In the genomic region with DNA sequence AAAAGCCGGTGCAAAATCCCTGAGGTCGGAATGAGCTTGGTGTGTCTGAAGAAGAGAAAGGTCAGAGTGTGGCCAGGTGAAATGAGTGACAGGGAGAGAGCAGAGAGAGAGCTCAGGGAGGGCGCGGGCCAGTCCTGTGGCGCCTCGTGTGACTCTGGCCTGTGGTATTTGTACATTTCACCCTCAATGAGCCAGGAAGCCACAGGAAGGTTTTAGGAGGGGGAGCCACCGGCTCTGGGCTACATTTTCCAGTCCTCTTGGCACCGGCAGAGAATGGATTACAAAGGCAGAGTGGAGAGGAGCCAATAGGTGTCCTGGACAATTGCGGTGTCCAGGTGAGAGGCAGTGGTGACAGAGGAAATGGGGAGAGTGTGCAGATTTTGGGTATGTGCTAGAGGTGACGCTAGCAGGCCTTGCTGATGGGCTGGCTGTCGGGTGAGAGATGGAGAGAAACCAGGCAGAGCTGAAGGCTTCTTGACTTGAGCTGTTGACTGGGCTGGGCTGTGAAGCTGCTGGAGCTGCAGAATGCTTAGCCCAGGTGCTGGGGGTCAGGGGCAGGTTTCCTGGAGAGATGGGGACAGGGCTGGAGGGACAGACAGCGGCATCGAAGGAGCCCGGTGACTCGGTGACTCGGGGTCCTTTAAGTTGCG, we compare ENCODE assay signal across 16 cellular contexts. TPM values are rescaled to one million over a fixed set of nuclear protein-coding genes. Genes with fewer than 3 reads are reported as not detected.
DNase-seq lines count a peak whose midpoint lies in the region; ATAC-seq and TF ChIP-seq lines count a peak whose summit lies in the region.
"Had no signal": no experiment of that assay in that cellular context is flagged by ENCODE, and none has a peak within 500 bp of the region (broad histone marks: within the 10 kb centered on the region; RNA-seq: fewer than 3 reads in every experiment).

No MANE protein-coding gene starts in this region.

- no peaks in the 10 kb centered on the region for H3K27me3 ChIP-seq in IMR-90 (ENCODE audit: control insufficient read depth, insufficient read depth, low read length)
- no peaks in the 10 kb centered on the region for H3K27me3 ChIP-seq in mammary epithelial cell (ENCODE audit: insufficient read depth, low read length)
- H3K27me3 ChIP-seq: BE2C had no signal

- POLR2A ChIA-PET in IMR-90 (lab: Charles Lee; ENCODE audit: unreplicated experiment): no interaction called here

- no peak overlapping the region for H3K4me3 ChIP-seq in AG10803 (ENCODE audit: low read length)
- H3K4me3 ChIP-seq in IMR-90 (ENCODE audit: insufficient read depth, low read depth, low read length): no peak overlapping the region
- H3K4me3 ChIP-seq in mammary epithelial cell (replicated peaks in 1 of 3; ENCODE audit: insufficient read depth in 1 of 3, low read depth in 2 of 3, low read length in 3 of 3): no peak overlapping the region
- H3K4me3 ChIP-seq: coronary artery had no signal

- H3K4ac ChIP-seq in IMR-90 (ENCODE audit: low read depth, low read length): peak overlapping the region; percentile 84

- intact Hi-C loops in IMR-90 (cut with micrococcal nuclease) (no loop called here), mammary epithelial cell (cut with micrococcal nuclease) (no loop called here)

- peak overlapping the region; percentile 69; the same call in 1 of the 2 replicates for H3K23ac ChIP-seq in IMR-90 (ENCODE audit: low read depth, low read length)

- 34% methylated on average over 8 of the region's 17 CpGs; no CpG with 5 or more reads in 1 of the 2 experiments for WGBS in IMR-90 (ENCODE audit: extremely low coverage in 2 of 2, insufficient read length in 1 of 2), 2 experiments
- WGBS in mammary epithelial cell (ENCODE audit: low coverage, missing lambda C conversion rate): 50% methylated on average over 16 of the region's 17 CpGs

- H3K9ac ChIP-seq in IMR-90 (ENCODE audit: low read depth, low read length) (no peak overlapping the region), mammary epithelial cell (ENCODE audit: insufficient read depth, low read length) (no peak overlapping the region)

- ATAC-seq in IMR-90 (ENCODE audit: low read depth): peak; percentile 75
- no peak for ATAC-seq in GM18517 (IDR thresholded peaks at IDR 0.05; ENCODE audit: unreplicated experiment)
- ATAC-seq: activated T-cell treated with anti-CD3 and anti-CD28 coated beads, Interleukin-2, amount 50 U/mL, for 4 hours had no signal

- no peak for TF ChIP-seq RAD21 in IMR-90 (IDR thresholded peaks at IDR 0.05; ENCODE audit: low read length)

- H3K27ac ChIP-seq in IMR-90 (ENCODE audit: insufficient read depth, low read length) (peak overlapping the region; percentile 19; the same call in 1 of the 2 replicates), mammary epithelial cell (ENCODE audit: insufficient read depth, low read depth, low read length) (no peak overlapping the region)
- H3K27ac ChIP-seq: coronary artery, HL-60 had no signal

- H3K79me1 ChIP-seq in IMR-90 (ENCODE audit: low read depth in 1 of 2, low read length in 2 of 2): peaks cover 34 to 81% of the 10 kb centered on the region in 2 experiments

- H4K5ac ChIP-seq in IMR-90 (ENCODE audit: low read depth, low read length): 0 out of 2 replicates have a peak overlapping the region, but pooled peaks have one; percentile 16

- no peaks in the 10 kb centered on the region for H4K20me1 ChIP-seq in IMR-90 (ENCODE audit: insufficient read depth, low read length)
- no peaks in the 10 kb centered on the region for H4K20me1 ChIP-seq in mammary epithelial cell (ENCODE audit: insufficient read depth, low read length)

- H2BK5ac ChIP-seq in IMR-90 (ENCODE audit: low read depth, low read length, poor library complexity, severe bottlenecking): peak overlapping the region; percentile 70

- H2AFZ ChIP-seq in IMR-90 (replicated peaks; ENCODE audit: low read length, poor library complexity) (peak overlapping the region; percentile 19), mammary epithelial cell (ENCODE audit: low read depth, low read length) (peak overlapping the region; percentile 72)

- H2BK20ac ChIP-seq in IMR-90 (ENCODE audit: low read depth, low read length): peak overlapping the region; percentile 88

- H2AK9ac ChIP-seq in IMR-90 (replicated peaks; ENCODE audit: low read depth, low read length, poor library complexity): peak overlapping the region; percentile 71

- dilution Hi-C loops in IMR-90 (cut with HindIII; ENCODE audit: low sequenced_read_pairs, unreplicated experiment): no loop called here
- dilution Hi-C loops in mammary epithelial cell (cut with HindIII; ENCODE audit: low sequenced_read_pairs): no loop called here

- H2BK120ac ChIP-seq in IMR-90 (ENCODE audit: low read depth, low read length): peak overlapping the region; percentile 86

- H4K91ac ChIP-seq in IMR-90 (ENCODE audit: insufficient read depth, low read depth, low read length): peak overlapping the region; percentile 86

- H2BK15ac ChIP-seq in IMR-90 (ENCODE audit: low read depth, low read length): peak overlapping the region; percentile 92; the same call in 2 of the 3 replicates

- H3K4me2 ChIP-seq in IMR-90 (ENCODE audit: low read depth, low read length) (peak overlapping the region; percentile 34; the same call in 1 of the 2 replicates), mammary epithelial cell (ENCODE audit: insufficient read depth, low read depth, low read length) (peak overlapping the region; percentile 47)

- peak; percentile 63 for DNase-seq in AG10803 (ENCODE audit: low read depth)
- DNase-seq in IMR-90: peak; percentile 73
- peak; percentile 52 for DNase-seq in mammary epithelial cell
- peak; percentile 59 for DNase-seq in kidney glomerular epithelial cell (lab: John Stamatoyannopoulos, UW)
- no peak for DNase-seq in NCI-H526 (lab: John Stamatoyannopoulos, UW)
- DNase-seq in activated T-cell treated with anti-CD3 and anti-CD28 coated beads, Interleukin-2, amount 50 U/mL, for 48 hours: no peak
- DNase-seq in T-helper 2 cell: no peak
- DNase-seq: activated T-cell treated with anti-CD3 and anti-CD28 coated beads, Interleukin-2, amount 50 U/mL, for 4 hours; BE2C; head of caudate nucleus; NCI-H1436; OCI-M1; stimulated activated CD4-positive, alpha-beta T cell treated with anti-CD3 and anti-CD28 coated beads, Interleukin-12 subunit alpha, Interleukin-12 subunit beta, amount 100 ng/mL, for 4 hours had no signal

- no peaks in the 10 kb centered on the region for H3K9me3 ChIP-seq in IMR-90 (ENCODE audit: control insufficient read depth, insufficient read depth, low read length)
- H3K9me3 ChIP-seq in mammary epithelial cell (replicated peaks; ENCODE audit: insufficient read depth, low read length): no peaks in the 10 kb centered on the region
- H3K9me3 ChIP-seq: BE2C had no signal

- peak overlapping the region; percentile 94 for H2AK5ac ChIP-seq in IMR-90 (ENCODE audit: low read depth, low read length)

- H4K8ac ChIP-seq in IMR-90 (ENCODE audit: low read depth in 2 of 2, low read length in 2 of 2): peak overlapping the region; percentile 11 to 62; a peak in 2 of 4 replicates

- TF ChIP-seq CTCF in AG10803 (conservative IDR thresholded peaks at IDR 0.05; ENCODE audit: low read length) (no peak), IMR-90 (conservative IDR thresholded peaks at IDR 0.05; ENCODE audit: low read depth, low read length) (no peak), mammary epithelial cell (conservative IDR thresholded peaks at IDR 0.05 in 1 of 2, IDR thresholded peaks at IDR 0.05 in 1 of 2; ENCODE audit: extremely low read depth in 1 of 2, insufficient read depth in 1 of 2, low read depth in 1 of 2, low read length in 2 of 2) (no peak)

- TF ChIP-seq POLR2A in IMR-90 (IDR thresholded peaks at IDR 0.05; ENCODE audit: low read depth, low read length): no peak

- H3K9me1 ChIP-seq in IMR-90 (ENCODE audit: insufficient read depth, low read length): peaks cover 44% of the 10 kb centered on the region

- H3K18ac ChIP-seq in IMR-90 (ENCODE audit: low read depth, low read length): peak overlapping the region; percentile 42

- H3K56ac ChIP-seq in IMR-90 (ENCODE audit: extremely low read depth, insufficient read depth, low read length): peak overlapping the region; percentile 25; the same call in 1 of the 2 replicates

- peaks cover 47% of the 10 kb centered on the region for H3K4me1 ChIP-seq in IMR-90 (ENCODE audit: control insufficient read depth, insufficient read depth, low read length)
- H3K4me1 ChIP-seq in mammary epithelial cell (ENCODE audit: insufficient read depth, low read length): peaks cover 21% of the 10 kb centered on the region

- no peaks in the 10 kb centered on the region for H3K79me2 ChIP-seq in mammary epithelial cell (ENCODE audit: insufficient read depth, low read length)

- in situ Hi-C loops in IMR-90 (cut with MboI; ENCODE audit: low sequenced_read_pairs): no loop called here
- in situ Hi-C loops in mammary epithelial cell (cut with MboI; ENCODE audit: low sequenced_read_pairs in 2 of 2): no loop called here

- no TSS peak for BruUV-seq in IMR-90 (replicated peaks; lab: Mats Ljungman, UMichigan)
- no TSS peak for BruUV-seq in mammary epithelial cell (replicated peaks; lab: Mats Ljungman, UMichigan)

- CTCF ChIA-PET in IMR-90 (lab: Yijun Ruan, JAX): no interaction called here
- CTCF ChIA-PET in mammary epithelial cell (lab: Charles Lee; ENCODE audit: low non-redundant PET): no interaction called here

- peak overlapping the region; percentile 77; the same call in 1 of the 2 replicates for H3K14ac ChIP-seq in IMR-90 (replicated peaks; ENCODE audit: low read depth, low read length)

- H3K36me3 ChIP-seq in IMR-90 (ENCODE audit: control insufficient read depth, insufficient read depth, low read length) (no peaks in the 10 kb centered on the region), mammary epithelial cell (ENCODE audit: insufficient read depth, low read length) (no peaks in the 10 kb centered on the region)
- H3K36me3 ChIP-seq: BE2C had no signal

TF ChIP-seq in IMR-90, 13 proteins besides CTCF, POLR2A, EP300 and RAD21 (continues in another document):
- TF ChIP-seq RCOR1 (IDR thresholded peaks at IDR 0.05; ENCODE audit: insufficient replicate concordance, low read length) (no peak), BHLHE40 (IDR thresholded peaks at IDR 0.05; ENCODE audit: low read depth, low read length) (no peak; the same call in 1 of the 2 replicates), RFX5 (IDR thresholded peaks at IDR 0.05; ENCODE audit: low read depth, low read length) (no peak), SMC3 (IDR thresholded peaks at IDR 0.05; ENCODE audit: low read depth, low read length) (0 out of 2 replicates have a peak, but pooled peaks have one; percentile 10)

RNA-seq across cellular contexts. Expression of a gene that starts 38.1 kb away (rescaled TPM):
- total RNA-seq in IMR-90 (2012; rRNA removed): 10.8 and 12.2 TPM in 2 replicates
- 31.3 and 32.0 TPM in 2 replicates for polyA plus RNA-seq in IMR-90 (2012; rRNA removed)
- 19.3 and 25.7 TPM in 2 replicates for polyA plus RNA-seq in IMR-90 (2012; cell fraction: cytosol; rRNA removed)
- 64.7 and 77.6 TPM in 2 replicates for polyA plus RNA-seq in IMR-90 (2012; cell fraction: nucleus; rRNA removed; ENCODE audit: low replicate concordance)
- total RNA-seq in mammary epithelial cell: 1 to 10 TPM; 1.3 to 8.8 TPM
- 5.4 TPM for polyA plus RNA-seq in mammary epithelial cell
- 0.21 TPM for polyA minus RNA-seq in mammary epithelial cell
- total RNA-seq: activated T-cell treated with anti-CD3 and anti-CD28 coated beads, Interleukin-2, amount 50 U/mL, for 4 hours had no signal

Comparison
In these comparisons a context has a peak if more than half of its experiments do, and no peak if none do; other contexts are left out.
1. DNase-seq: peak in AG10803 (single experiment), IMR-90 (single experiment), mammary epithelial cell (single experiment) and kidney glomerular epithelial cell (single experiment); none in NCI-H526 (0 of 2), activated T-cell treated with anti-CD3 and anti-CD28 coated beads, Interleukin-2, amount 50 U/mL, for 48 hours (0 of 2) and T-helper 2 cell (0 of 5).